19 cellular contexts compared by ENCODE assay signal in the genomic region with DNA sequence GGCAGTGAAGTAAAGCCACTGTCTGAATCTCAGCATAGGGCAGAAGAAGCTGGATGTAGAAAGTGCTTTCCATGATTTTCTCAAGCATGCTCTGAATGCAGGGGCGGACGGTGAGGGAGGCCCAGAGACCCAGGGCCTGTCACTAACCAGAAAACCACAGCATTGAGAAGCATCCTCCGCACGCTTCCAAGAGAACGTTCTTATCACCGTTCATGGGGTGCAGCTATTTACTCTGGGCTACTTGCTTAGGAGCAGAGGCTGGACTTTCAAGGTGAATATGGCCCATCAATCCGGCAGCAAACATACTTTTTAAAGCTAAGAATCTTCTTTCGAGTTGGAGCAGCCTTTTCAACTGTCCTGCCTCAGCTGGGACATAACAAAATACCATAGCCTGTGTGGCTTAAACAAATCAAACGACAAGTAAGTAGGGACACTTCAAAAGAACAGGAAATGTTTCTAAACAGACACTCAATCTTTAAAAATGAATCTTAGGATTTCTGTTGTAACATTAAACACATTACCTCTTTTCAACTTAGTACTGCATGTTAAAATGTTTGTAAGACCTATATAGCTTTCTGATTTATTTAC. TPM values are rescaled to one million over a fixed set of nuclear protein-coding genes. Genes with fewer than 3 reads are reported as not detected.
DNase-seq lines count a peak whose midpoint lies in the region; ATAC-seq lines count a peak whose summit lies in the region.
"Had no signal": no experiment of that assay in that cellular context is flagged by ENCODE, and none has a peak within 500 bp of the region (broad histone marks: within the 10 kb centered on the region; RNA-seq: fewer than 3 reads in every experiment).

No MANE protein-coding gene starts in this region.

- H3K4me1 Mint-ChIP-seq in T-helper 17 cell: peaks cover 6% of the 10 kb centered on the region

- DNase-seq in T-helper 17 cell (no peak), ecto neural progenitor cell (ENCODE audit: low spot score) (peak; percentile 29), iPS-NIHi11 (ENCODE audit: low spot score) (no peak)
- no peak for DNase-seq in stimulated activated naive CD4-positive, alpha-beta T cell (lab: John Stamatoyannopoulos, UW)
- DNase-seq: activated CD8-positive, alpha-beta T cell treated with anti-CD3 and anti-CD28 coated beads for 36 hours; activated naive CD8-positive, alpha-beta T cell treated with anti-CD3 and anti-CD28 coated beads, Interleukin-2, amount 10 ng/mL, durations not matched to agents 7 days and 5 days; activated T-cell treated with anti-CD3 and anti-CD28 coated beads, Interleukin-2, amount 50 U/mL, for 72 hours; CD8-positive, alpha-beta memory T cell; DND-41; kidney glomerular epithelial cell; NCI-H1694; NCI-H446; SW 1271; trophoblast cell had no signal

- no peaks in the 10 kb centered on the region for H3K27me3 Mint-ChIP-seq in T-helper 17 cell
- H3K27me3 Mint-ChIP-seq: activated CD8-positive, alpha-beta T cell treated with anti-CD3 and anti-CD28 coated beads for 36 hours; activated naive CD8-positive, alpha-beta T cell treated with anti-CD3 and anti-CD28 coated beads, Interleukin-2, amount 10 ng/mL, durations not matched to agents 7 days and 5 days had no signal

- peak overlapping the region; percentile 72 for H3K27ac Mint-ChIP-seq in T-helper 17 cell
- H3K27ac Mint-ChIP-seq: activated CD8-positive, alpha-beta T cell treated with anti-CD3 and anti-CD28 coated beads for 36 hours; activated naive CD8-positive, alpha-beta T cell treated with anti-CD3 and anti-CD28 coated beads, Interleukin-2, amount 10 ng/mL, durations not matched to agents 7 days and 5 days; activated T-cell treated with anti-CD3 and anti-CD28 coated beads, Interleukin-2, amount 50 U/mL, for 72 hours had no signal

- H3K27ac ChIP-seq in muscle layer of duodenum (ENCODE audit: low read length): peak overlapping the region; percentile 19
- H3K27ac ChIP-seq in temporal lobe (ENCODE audit: low read depth, low read length): peak overlapping the region; percentile 98
- H3K27ac ChIP-seq: VCaP had no signal

- H3K4me3 Mint-ChIP-seq in T-helper 17 cell: no peak overlapping the region
- H3K4me3 Mint-ChIP-seq: activated CD8-positive, alpha-beta T cell treated with anti-CD3 and anti-CD28 coated beads for 36 hours; activated naive CD8-positive, alpha-beta T cell treated with anti-CD3 and anti-CD28 coated beads, Interleukin-2, amount 10 ng/mL, durations not matched to agents 7 days and 5 days; activated T-cell treated with anti-CD3 and anti-CD28 coated beads, Interleukin-2, amount 50 U/mL, for 72 hours; CD8-positive, alpha-beta memory T cell had no signal

- no peaks in the 10 kb centered on the region for H3K9me3 ChIP-seq in T-helper 17 cell (ENCODE audit: control insufficient read depth, low read length, poor library complexity, severe bottlenecking)
- no peaks in the 10 kb centered on the region for H3K9me3 ChIP-seq in muscle layer of duodenum (ENCODE audit: control insufficient read depth in 1 of 2, low read length in 2 of 2)

- ATAC-seq in T-helper 17 cell: no peak
- ATAC-seq in GM19351 (IDR thresholded peaks at IDR 0.05; ENCODE audit: unreplicated experiment): no peak
- no peak for ATAC-seq in HG02885 (IDR thresholded peaks at IDR 0.05; ENCODE audit: poor library complexity, unreplicated experiment)
- ATAC-seq: activated CD8-positive, alpha-beta T cell treated with anti-CD3 and anti-CD28 coated beads for 36 hours; activated T-cell treated with anti-CD3 and anti-CD28 coated beads, Interleukin-2, amount 50 U/mL, for 72 hours had no signal

- H3K36me3 ChIP-seq in muscle layer of duodenum (ENCODE audit: control insufficient read depth in 1 of 2, insufficient read depth in 2 of 2, low read length in 2 of 2): peaks cover 0 to 10% of the 10 kb centered on the region in 2 donors

- H3K4me1 ChIP-seq in muscle layer of duodenum (ENCODE audit: control insufficient read depth in 1 of 2, insufficient read depth in 2 of 2, low read length in 2 of 2): peaks cover 0 to 10% of the 10 kb centered on the region in 2 donors

- no peaks in the 10 kb centered on the region for H3K27me3 ChIP-seq in muscle layer of duodenum (ENCODE audit: low read depth, low read length)

- no peak overlapping the region for H3K4me3 ChIP-seq in muscle layer of duodenum (ENCODE audit: low read depth in 1 of 2, low read length in 2 of 2)

- H3K36me3 Mint-ChIP-seq in T-helper 17 cell (ENCODE audit: low read depth): peaks cover 12% of the 10 kb centered on the region

RNA-seq across cellular contexts. Expression of a gene that starts 46.5 kb away (rescaled TPM):
- 1 to 10 TPM; 5.0 to 8.3 TPM for total RNA-seq in T-helper 17 cell
- 7.1 TPM for total RNA-seq in temporal lobe

RNA-seq across cellular contexts. Expression of a gene that starts 49.3 kb away (rescaled TPM):
- total RNA-seq in T-helper 17 cell (10 to 100 TPM; 18.2 to 21.8 TPM), temporal lobe (25.3 TPM)
